ENCODE assay signal across 23 cellular contexts in genomic region chr11:134519390-134519750, GRCh38.
"Had no signal": no experiment of that assay in that cellular context is flagged by ENCODE, and none has a peak within 500 bp of the region (broad histone marks: within the 10 kb centered on the region; RNA-seq: fewer than 3 reads in every experiment).

No MANE protein-coding gene starts in this region.

- H3K4me3 ChIP-seq: breast epithelium, MG63, SJCRH30 had no signal

- H3K9ac ChIP-seq: SK-N-SH had no signal

- DNase-seq: activated CD4-positive, alpha-beta memory T cell treated with anti-CD3 and anti-CD28 coated beads, Interleukin-2, amount 10 ng/mL, durations not matched to agents 7 days and 5 days; activated CD4-positive, alpha-beta T cell treated with anti-CD3 and anti-CD28 coated beads for 36 hours; activated CD4-positive, alpha-beta T cell treated with anti-CD3 and anti-CD28 coated beads, Interleukin-2, amount 50 U/mL, for 1 hour; activated naive CD4-positive, alpha-beta T cell; activated T-cell treated with anti-CD3 and anti-CD28 coated beads, Interleukin-2, amount 50 U/mL, for 72 hours; central memory CD4-positive, alpha-beta T cell; MG63; MV-4-11; NCI-H1092 treated with DMSO at 0.1 percent for 48 hours; NCI-H1417 treated with DMSO at 0.1 percent for 48 hours; NCI-H1694; NCI-H2029 treated with DMSO at 0.1 percent for 48 hours; NCI-H345; NCI-H510A; NCI-H526 treated with DMSO at 0.1 percent for 48 hours; NCI-H82; OCI-M1; RPMI8226; SJCRH30; SK-N-SH; WERI-Rb-1 had no signal

- H3K27ac ChIP-seq: breast epithelium, SJCRH30, WERI-Rb-1 had no signal

- H3K9me3 ChIP-seq: MG63, SJCRH30, SK-N-SH had no signal

- ATAC-seq: activated CD4-positive, alpha-beta T cell treated with anti-CD3 and anti-CD28 coated beads for 36 hours; activated T-cell treated with anti-CD3 and anti-CD28 coated beads, Interleukin-2, amount 50 U/mL, for 72 hours; Right ventricle myocardium inferior had no signal

- H3K4me1 ChIP-seq: breast epithelium, SJCRH30 had no signal

- H3K36me3 ChIP-seq: breast epithelium, MG63, SJCRH30, WERI-Rb-1 had no signal

- H3K4me2 ChIP-seq: SK-N-SH had no signal

- H3K27me3 ChIP-seq: MG63 had no signal
